ENCODE assay signal across 23 cellular contexts in the genomic region with DNA sequence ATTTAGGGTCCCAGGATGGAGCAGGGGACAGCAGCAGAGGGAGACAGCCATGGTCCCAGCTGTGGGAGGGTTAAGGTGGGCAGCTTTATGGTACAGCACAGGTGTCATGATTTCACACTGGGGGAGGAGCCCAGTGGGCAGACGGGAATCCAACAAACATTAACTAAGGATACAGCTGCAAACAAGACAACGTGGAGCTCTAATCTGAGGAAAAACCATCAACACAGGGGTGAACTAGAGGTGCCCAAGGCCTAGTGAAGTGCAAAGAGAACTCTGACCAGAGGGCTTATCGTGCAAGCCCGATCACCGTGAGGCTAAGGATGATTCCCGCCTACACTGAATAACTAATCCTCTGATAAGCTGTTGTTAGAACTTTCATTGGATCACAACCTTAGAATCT. TPM values are rescaled to one million over a fixed set of nuclear protein-coding genes. Genes with fewer than 3 reads are reported as not detected.
A peak's percentile ranks its signal among the peaks of the same experiment; 100 is the strongest.
DNase-seq lines count a peak whose midpoint lies in the region; ATAC-seq, FAIRE-seq and TF ChIP-seq lines count a peak whose summit lies in the region.
"Had no signal": no experiment of that assay in that cellular context is flagged by ENCODE, and none has a peak within 500 bp of the region (broad histone marks: within the 10 kb centered on the region; RNA-seq: fewer than 3 reads in every experiment).

No MANE protein-coding gene starts in this region.

- no peak overlapping the region for H3K4me3 Mint-ChIP-seq in CD8-positive, alpha-beta memory T cell
- no peak overlapping the region for H3K4me3 Mint-ChIP-seq in neural crest cell
- H3K4me3 Mint-ChIP-seq: central memory CD8-positive, alpha-beta T cell had no signal

- no peaks in the 10 kb centered on the region for H3K27me3 Mint-ChIP-seq in CD8-positive, alpha-beta memory T cell
- no peaks in the 10 kb centered on the region for H3K27me3 Mint-ChIP-seq in neural crest cell (ENCODE audit: low read depth)
- H3K27me3 Mint-ChIP-seq: central memory CD8-positive, alpha-beta T cell had no signal

- H2AFZ ChIP-seq in HCT116 (ENCODE audit: low read depth, low read length, poor library complexity, severe bottlenecking) (no peak overlapping the region), GM12878 (ENCODE audit: control insufficient read depth, low read depth, low read length) (no peak overlapping the region)

- in situ Hi-C loops in GM12878 (cut with MboI), result no loop called here

- no peak overlapping the region for H3K27ac ChIP-seq in CD8-positive, alpha-beta memory T cell (ENCODE audit: low read depth, low read length)
- H3K27ac ChIP-seq in HCT116 (ENCODE audit: low read depth, low read length) (no peak overlapping the region), GM12878 (ENCODE audit: control insufficient read depth, insufficient read depth) (no peak overlapping the region), psoas muscle (no peak overlapping the region)
- H3K27ac ChIP-seq: foreskin keratinocyte, SJSA1 had no signal

- peaks cover 15% of the 10 kb centered on the region for H3K4me1 ChIP-seq in CD8-positive, alpha-beta memory T cell (ENCODE audit: insufficient read depth, low read length)
- H3K4me1 ChIP-seq in HCT116 (ENCODE audit: control insufficient read depth in 1 of 2, insufficient read depth in 2 of 2, low read length in 2 of 2) (peaks cover 10 to 35% of the 10 kb centered on the region in 2 experiments), GM12878 (ENCODE audit: control insufficient read depth, insufficient read depth, low read length) (no peaks in the 10 kb centered on the region), psoas muscle (peaks cover 5% of the 10 kb centered on the region)
- H3K4me1 ChIP-seq: foreskin keratinocyte, SJSA1 had no signal

- no peak for TF ChIP-seq POLR2A in HCT116 (IDR thresholded peaks at IDR 0.05; ENCODE audit: borderline replicate concordance, extremely low read depth, insufficient read depth, insufficient read length)
- no peak for TF ChIP-seq POLR2A in GM12878 (IDR thresholded peaks at IDR 0.05; ENCODE audit: low read depth, low read length)

- peaks cover 11 to 39% (median 31%) of the 10 kb centered on the region in 3 donors for H3K4me1 Mint-ChIP-seq in CD8-positive, alpha-beta memory T cell
- H3K4me1 Mint-ChIP-seq in neural crest cell, result peaks cover 11% of the 10 kb centered on the region

- SMC1A ChIA-PET in GM12878 (lab: Charles Lee; ENCODE audit: uncharacterized antibody, unreplicated experiment), result interaction anchor here (0.7 to 4.6 kb wide), 6 partner anchors 9 to 97 kb away, joined by 3 to 30 read pairs (median 4); no protein-coding TSS in a partner anchor

- peaks cover 29% of the 10 kb centered on the region for H3K36me3 ChIP-seq in CD8-positive, alpha-beta memory T cell (ENCODE audit: insufficient read depth, low read length)
- H3K36me3 ChIP-seq in HCT116 (ENCODE audit: control insufficient read depth in 1 of 2, insufficient read depth in 2 of 2, low read length in 2 of 2) (peaks cover 4 to 11% of the 10 kb centered on the region in 2 experiments; a peak in 1 of 4 replicates), GM12878 (ENCODE audit: control insufficient read depth in 2 of 2, insufficient read depth in 2 of 2, low read length in 1 of 2) (peaks cover 8 to 23% of the 10 kb centered on the region in 2 experiments; a peak in 3 of 4 replicates), psoas muscle (ENCODE audit: insufficient read depth in 1 of 2, low read depth in 1 of 2) (peaks cover 0 to 37% of the 10 kb centered on the region in 2 donors)

- TSS peak; percentile 27 for BruUV-seq in HCT116 (replicated peaks; lab: Mats Ljungman, UMichigan)
- BruUV-seq in GM12878 (replicated peaks; lab: Mats Ljungman, UMichigan), result TSS peak; percentile 23

- no peaks in the 10 kb centered on the region for H3K9me3 Mint-ChIP-seq in CD8-positive, alpha-beta memory T cell
- no peaks in the 10 kb centered on the region for H3K9me3 Mint-ChIP-seq in neural crest cell
- H3K9me3 Mint-ChIP-seq: central memory CD8-positive, alpha-beta T cell had no signal

- no peak for TF ChIP-seq EP300 in GM12878 (IDR thresholded peaks at IDR 0.05; ENCODE audit: borderline replicate concordance in 1 of 2, control insufficient read depth in 1 of 2, low read depth in 2 of 2, low read length in 2 of 2)

- ATAC-seq in HCT116 (no peak), GM12878 (no peak), GM21737 (IDR thresholded peaks at IDR 0.05; ENCODE audit: unreplicated experiment) (no peak), psoas muscle (no peak)
- ATAC-seq: foreskin keratinocyte, right cardiac atrium had no signal

- H3K4me3 ChIP-seq in CD8-positive, alpha-beta memory T cell (ENCODE audit: low read length), result no peak overlapping the region
- H3K4me3 ChIP-seq in HCT116 (replicated peaks in 1 of 2; ENCODE audit: low read depth in 1 of 2, low read length in 2 of 2) (no peak overlapping the region), GM12878 (no peak overlapping the region), psoas muscle (no peak overlapping the region)
- H3K4me3 ChIP-seq: lung, SJSA1, thyroid gland had no signal

- no peak for TF ChIP-seq RAD21 in HCT116 (IDR thresholded peaks at IDR 0.05; ENCODE audit: low read depth)
- no peak for TF ChIP-seq RAD21 in GM12878 (IDR thresholded peaks at IDR 0.05; ENCODE audit: insufficient read depth, low read depth, low read length)

- CTCF ChIA-PET in CD8-positive, alpha-beta memory T cell (lab: Charles Lee), result interaction anchor here (1.0 to 7.2 kb wide), 10 partner anchors 8 to 95 kb away, joined by 3 to 76 read pairs (median 14); no protein-coding TSS in a partner anchor
- CTCF ChIA-PET in HCT116 (lab: Charles Lee) (interaction anchor here (0.5 to 2.1 kb wide), 5 partner anchors 10 to 97 kb away, joined by 3 to 41 read pairs (median 4); no protein-coding TSS in a partner anchor), GM12878 (lab: Yijun Ruan, JAX) (interaction anchor here (0.6 to 6.8 kb wide), 16 partner anchors 9 to 96 kb away, joined by 3 to 131 read pairs (median 16); a partner anchor contains a TSS)

- DNase-seq in CD8-positive, alpha-beta memory T cell, result no peak
- DNase-seq in HCT116 (ENCODE audit: low read depth, low spot score), result no peak
- DNase-seq in GM12878 (ENCODE audit: low read depth, low spot score), result no peak
- no peak for DNase-seq in neural crest cell (ENCODE audit: low read depth, low spot score)
- no peak for DNase-seq in A172 (ENCODE audit: low spot score)
- DNase-seq in psoas muscle, result no peak
- DNase-seq: activated CD4-positive, CD25-positive, alpha-beta regulatory T cell; COR-L47; EL; foreskin keratinocyte; HCEC 1CT; hippocampal formation; NCI-H1105 treated with DMSO at 0.1 percent for 48 hours; NCI-H2081 treated with DMSO at 0.1 percent for 48 hours; NCI-H446 treated with DMSO at 0.1 percent for 48 hours; NK-92 treated with Interleukin-12 subunit alpha and Interleukin-12 subunit beta, amount 100 ng/mL, for 24 hours; thyroid gland had no signal

- H3K79me2 ChIP-seq in HCT116 (ENCODE audit: insufficient read depth, low read length) (no peaks in the 10 kb centered on the region), GM12878 (ENCODE audit: control insufficient read depth, insufficient read depth, low read length) (no peaks in the 10 kb centered on the region)

- POLR2A ChIA-PET in CD8-positive, alpha-beta memory T cell (lab: Charles Lee), result interaction anchor here (1.4 kb wide), 1 partner anchor 8 kb away, joined by 6 read pairs; no protein-coding TSS in a partner anchor
- POLR2A ChIA-PET in HCT116 (lab: Charles Lee) (interaction anchor here (1.8 kb wide), 1 partner anchor 10 kb away, joined by 8 read pairs; no protein-coding TSS in a partner anchor), GM12878 (lab: Charles Lee) (interaction anchor here (1.6 kb wide), 1 partner anchor 52 kb away, joined by 4 read pairs; no protein-coding TSS in a partner anchor)

- no peaks in the 10 kb centered on the region for H3K9me2 ChIP-seq in HCT116 (ENCODE audit: insufficient read depth)

- H3K4me2 ChIP-seq in HCT116 (ENCODE audit: low read length) (no peak overlapping the region), GM12878 (ENCODE audit: control insufficient read depth, insufficient read depth) (no peak overlapping the region)

- H3K27me3 ChIP-seq in CD8-positive, alpha-beta memory T cell (ENCODE audit: insufficient read depth, low read length, poor library complexity, severe bottlenecking), result no peaks in the 10 kb centered on the region
- H3K27me3 ChIP-seq in HCT116 (ENCODE audit: insufficient read depth, low read length) (no peaks in the 10 kb centered on the region), GM12878 (replicated peaks in 1 of 2; ENCODE audit: control insufficient read depth in 2 of 2, insufficient read depth in 2 of 2, low read length in 1 of 2) (no peaks in the 10 kb centered on the region), psoas muscle (ENCODE audit: insufficient read depth in 3 of 3, low read length in 2 of 3) (no peaks in the 10 kb centered on the region)
- H3K27me3 ChIP-seq: foreskin keratinocyte, SJSA1, thyroid gland had no signal

- H3K36me3 Mint-ChIP-seq in CD8-positive, alpha-beta memory T cell, result peaks cover 14 to 89% (median 24%) of the 10 kb centered on the region in 3 donors
- H3K36me3 Mint-ChIP-seq in neural crest cell (ENCODE audit: low read depth), result peaks cover 11% of the 10 kb centered on the region

- WGBS in GM12878 (ENCODE audit: insufficient coverage, insufficient replicate concordance, low lambda C conversion rate, missing lambda C conversion rate), result 80% methylated on average over 6 of the region's 6 CpGs
- 77 to 87% (median 84%) methylated on average over 6 of the region's 6 CpGs for WGBS in psoas muscle, 3 donors

- no peak for TF ChIP-seq CTCF in HCT116 (IDR thresholded peaks at IDR 0.05 in 2 of 3, conservative IDR thresholded peaks at IDR 0.05 in 1 of 3; ENCODE audit: borderline replicate concordance in 1 of 3, insufficient read depth in 1 of 3, low read depth in 2 of 3, low read length in 2 of 3)
- TF ChIP-seq CTCF in GM12878 (IDR thresholded peaks at IDR 0.05 in 2 of 3, conservative IDR thresholded peaks at IDR 0.05 in 1 of 3; ENCODE audit: control insufficient read depth in 2 of 3, extremely low read depth in 1 of 3, insufficient read depth in 1 of 3, low read depth in 3 of 3, low read length in 3 of 3), result no peak
- TF ChIP-seq CTCF in neural crest cell (conservative IDR thresholded peaks at IDR 0.05), result no peak
- TF ChIP-seq CTCF in psoas muscle (IDR thresholded peaks at IDR 0.05), result no peak

- peak overlapping the region in 6 of 8 donors; percentile 19 to 66 (median 37) for H3K27ac Mint-ChIP-seq in CD8-positive, alpha-beta memory T cell
- H3K27ac Mint-ChIP-seq in neural crest cell (ENCODE audit: unreplicated experiment), result peak overlapping the region; percentile 43

- no peak overlapping the region for H3K9ac ChIP-seq in HCT116 (ENCODE audit: low read length)
- no peak overlapping the region for H3K9ac ChIP-seq in GM12878 (ENCODE audit: control insufficient read depth, insufficient read depth, low read length)

- peaks cover 5% of the 10 kb centered on the region; the same call in 1 of the 2 replicates for H4K20me1 ChIP-seq in HCT116 (ENCODE audit: insufficient read depth)
- H4K20me1 ChIP-seq in GM12878 (ENCODE audit: control insufficient read depth, insufficient read depth), result no peaks in the 10 kb centered on the region

- intact Hi-C loops in HCT116 (cut with micrococcal nuclease), result no loop called here
- intact Hi-C loops in GM12878 (cut with micrococcal nuclease; ENCODE audit: unreplicated experiment), result no loop called here
- intact Hi-C loops in psoas muscle (cut with DNase I), result no loop called here

- FAIRE-seq in GM12878 (lab: Jason Lieb, UNC), result no peak
- FAIRE-seq: RCC 7860 had no signal

- H3K9me3 ChIP-seq in CD8-positive, alpha-beta memory T cell (ENCODE audit: low read length), result no peaks in the 10 kb centered on the region
- no peaks in the 10 kb centered on the region for H3K9me3 ChIP-seq in HCT116 (ENCODE audit: control insufficient read depth in 1 of 2, insufficient read depth in 1 of 2, low read depth in 1 of 2, low read length in 2 of 2)
- no peaks in the 10 kb centered on the region for H3K9me3 ChIP-seq in GM12878 (replicated peaks; ENCODE audit: control insufficient read depth, insufficient read depth, low read length)
- no peaks in the 10 kb centered on the region for H3K9me3 ChIP-seq in psoas muscle
- H3K9me3 ChIP-seq: SJSA1, thyroid gland had no signal

- RAD21 ChIA-PET in HCT116 (lab: Charles Lee; ENCODE audit: low non-redundant PET in 1 of 2, low total read pairs in 2 of 2, uncharacterized antibody in 2 of 2, unreplicated experiment in 2 of 2), result no interaction called here
- RAD21 ChIA-PET in GM12878 (lab: Charles Lee; ENCODE audit: unreplicated experiment), result interaction anchor here (1.9 to 3.1 kb wide), 5 partner anchors 22 to 97 kb away, joined by 6 to 30 read pairs (median 8); no protein-coding TSS in a partner anchor

RNA-seq across cellular contexts. Expression of a gene that starts 18.7 kb away (rescaled TPM):
- 10 to 100 TPM; 78.2 to 88.4 TPM for total RNA-seq in CD8-positive, alpha-beta memory T cell
- 41.5 TPM for polyA plus RNA-seq in CD8-positive, alpha-beta memory T cell
- total RNA-seq in HCT116 (2021; ENCODE audit: unreplicated experiment) (66.8 TPM), GM12878 (2014; rRNA removed) (39.9 and 40.5 TPM in 2 replicates), GM12878 (2014; rRNA removed; fragmentation: Illumina TruSeq; extraction: Trizol) (19.2 and 20.4 TPM in 2 replicates), GM12878 (2021) (81.0 and 81.5 TPM in 2 replicates), neural crest cell (38.3 and 40.3 TPM in 2 replicates), psoas muscle (10 to 100 TPM; 12.3 to 24.9 (median 19.0) TPM)
- polyA plus RNA-seq in HCT116 (2012), result 64.9 and 72.0 TPM in 2 replicates
- total RNA-seq in GM12878 (2013; cell fraction: nucleolus; rRNA removed), result 121 and 133 TPM in 2 replicates
- polyA plus RNA-seq in GM12878 (2011; ENCODE audit: low read depth), result 13.5 TPM
- polyA plus RNA-seq in GM12878 (2011; rRNA removed) (23.4 and 34.2 TPM in 2 replicates), GM12878 (2014; fragmentation: Illumina TruSeq; extraction: Trizol) (39.6 and 50.9 TPM in 2 replicates), GM12878 (2014; fragmentation: Nextera tagmentation; extraction: Ambion mirVana) (1 to 10 TPM in 1 of 2 experiments, under 1 TPM in 1; 0.97 to 2.4 TPM), GM12878 (2014; rRNA removed) (32.2 and 41.0 TPM in 2 replicates), GM12878 (2016; fragmentation: Nextera tagmentation; extraction: Ambion mirVana) (10 to 100 TPM; 40.5 to 43.6 TPM), psoas muscle (10 to 100 TPM; 12.2 to 14.6 (median 13.2) TPM)
- polyA plus RNA-seq in GM12878 (2011; cell fraction: cytosol; rRNA removed), result 20.8 and 22.4 TPM in 2 replicates
- polyA plus RNA-seq in GM12878 (2011; cell fraction: nucleus; rRNA removed), result 46.3 and 47.3 TPM in 2 replicates
- polyA plus RNA-seq in GM12878 (2012), result 11.0 and 13.7 TPM in 2 replicates
- 36.1 and 38.8 TPM in 2 replicates for polyA minus RNA-seq in GM12878 (2011; rRNA and poly(A)+ RNA removed)
- 15.8 and 16.8 TPM in 2 replicates for polyA minus RNA-seq in GM12878 (2011; cell fraction: cytosol; rRNA and poly(A)+ RNA removed)
- polyA minus RNA-seq in GM12878 (2011; cell fraction: nucleus; rRNA and poly(A)+ RNA removed), result 31.1 and 39.1 TPM in 2 replicates
- 65.8 and 66.3 TPM in 2 replicates for total RNA-seq in A172 (2014; rRNA removed; shearing (Covaris generic))
